ENCODE assay signal across 9 cellular contexts in the genomic region with DNA sequence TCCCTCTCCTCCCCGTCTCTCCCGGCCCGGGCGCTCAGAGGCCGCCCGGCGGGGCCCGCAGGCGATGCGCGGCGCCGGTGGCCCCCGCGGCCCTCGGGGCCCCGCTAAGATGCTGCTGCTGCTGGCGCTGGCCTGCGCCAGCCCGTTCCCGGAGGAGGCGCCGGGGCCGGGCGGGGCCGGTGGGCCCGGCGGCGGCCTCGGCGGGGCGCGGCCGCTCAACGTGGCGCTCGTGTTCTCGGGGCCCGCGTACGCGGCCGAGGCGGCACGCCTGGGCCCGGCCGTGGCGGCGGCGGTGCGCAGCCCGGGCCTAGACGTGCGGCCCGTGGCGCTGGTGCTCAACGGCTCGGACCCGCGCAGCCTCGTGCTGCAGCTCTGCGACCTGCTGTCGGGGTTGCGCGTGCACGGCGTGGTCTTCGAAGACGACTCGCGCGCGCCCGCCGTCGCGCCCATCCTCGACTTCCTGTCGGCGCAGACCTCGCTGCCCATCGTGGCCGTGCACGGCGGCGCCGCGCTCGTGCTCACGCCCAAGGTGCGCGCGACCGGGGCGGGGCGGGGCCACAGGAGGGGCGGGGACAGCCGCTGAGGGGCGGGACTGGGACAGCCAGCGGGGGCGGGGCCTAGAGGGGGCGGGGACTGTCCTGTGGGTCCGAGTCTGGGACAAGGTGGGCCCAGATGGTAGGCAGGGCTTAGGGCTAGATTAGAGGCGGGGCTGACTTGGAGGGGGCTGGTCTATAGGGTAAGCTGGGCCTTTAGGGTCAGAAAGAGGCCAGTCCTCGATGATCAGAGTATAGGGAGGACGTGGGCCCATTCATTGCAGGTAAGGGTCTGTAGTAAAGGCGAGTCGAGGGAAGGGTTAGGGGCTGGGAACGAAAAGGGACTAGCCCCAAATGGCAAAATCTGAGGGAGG. TPM values are rescaled to one million over a fixed set of nuclear protein-coding genes. Genes with fewer than 3 reads are reported as not detected.
DNase-seq lines count a peak whose midpoint lies in the region; TF ChIP-seq lines count a peak whose summit lies in the region.
"Had no signal": no experiment of that assay in that cellular context is flagged by ENCODE, and none has a peak within 500 bp of the region (broad histone marks: within the 10 kb centered on the region; RNA-seq: fewer than 3 reads in every experiment).

No MANE protein-coding gene starts in this region.

- DNase-seq in NCI-H2227 (lab: John Stamatoyannopoulos, UW; ENCODE audit: unreplicated experiment) (peak; percentile 71), NCI-H2227 treated with DMSO at 0.1 percent for 48 hours (lab: John Stamatoyannopoulos, UW) (no peak), SHP77 (lab: John Stamatoyannopoulos, UW) (peak; percentile 95 to 97), activated gamma-delta T cell treated with Interleukin-2 at 50 U/mL for 16 hours (peak; percentile 82), glomerular visceral epithelial cell (ENCODE audit: extremely low spot score) (peak; percentile 82), prostate gland (ENCODE audit: low spot score) (peak; percentile 44), vagina (ENCODE audit: extremely low spot score in 2 of 2) (no peak)

- H3K4me3 ChIP-seq in HUES6 (ENCODE audit: low read depth, low read length), result peak overlapping the region; percentile 74
- H3K4me3 ChIP-seq in prostate gland, result peak overlapping the region; percentile 21 to 35
- peak overlapping the region; percentile 33 to 48 for H3K4me3 ChIP-seq in vagina

- TF ChIP-seq POLR2A in prostate gland (IDR thresholded peaks at IDR 0.05) (peak; percentile 25), vagina (IDR thresholded peaks at IDR 0.05) (no peak)

- H3K36me3 ChIP-seq in HUES6 (ENCODE audit: control insufficient read depth, insufficient read depth, low read length) (no peaks in the 10 kb centered on the region), prostate gland (no peaks in the 10 kb centered on the region), vagina (no peaks in the 10 kb centered on the region)
- H3K36me3 ChIP-seq: uterus had no signal

- intact Hi-C loops in prostate gland (cut with DNase I), result no loop called here
- intact Hi-C loops in vagina (cut with DNase I), result no loop called here

- no peaks in the 10 kb centered on the region for H3K9me3 ChIP-seq in HUES6 (ENCODE audit: control insufficient read depth, insufficient read depth, low read depth, low read length)
- H3K9me3 ChIP-seq in prostate gland, result no peaks in the 10 kb centered on the region
- H3K9me3 ChIP-seq in vagina, result no peaks in the 10 kb centered on the region
- H3K9me3 ChIP-seq: uterus had no signal

- H3K4me1 ChIP-seq in HUES6 (ENCODE audit: control insufficient read depth, insufficient read depth, low read length), result peaks cover 57% of the 10 kb centered on the region
- H3K4me1 ChIP-seq in prostate gland (replicated peaks), result no peaks in the 10 kb centered on the region
- peaks cover 22% of the 10 kb centered on the region for H3K4me1 ChIP-seq in vagina

- H3K9ac ChIP-seq in HUES6 (ENCODE audit: low read length), result peak overlapping the region; percentile 48

- WGBS in prostate gland, result 14% methylated on average over 43 of the region's 109 CpGs

- TF ChIP-seq CTCF in prostate gland (IDR thresholded peaks at IDR 0.05) (no peak), vagina (IDR thresholded peaks at IDR 0.05) (no peak)

- H3K27me3 ChIP-seq in HUES6 (ENCODE audit: control insufficient read depth, insufficient read depth, low read length) (peaks cover 45% of the 10 kb centered on the region), prostate gland (replicated peaks; ENCODE audit: insufficient read depth) (peaks cover 2% of the 10 kb centered on the region), vagina (peaks cover 17% of the 10 kb centered on the region)

- peak overlapping the region; percentile 32; the same call in 1 of the 2 replicates for H3K27ac ChIP-seq in HUES6 (ENCODE audit: low read depth, low read length)
- H3K27ac ChIP-seq in prostate gland, result no peak overlapping the region
- no peak overlapping the region for H3K27ac ChIP-seq in vagina
- H3K27ac ChIP-seq: uterus had no signal

RNA-seq across cellular contexts. Expression of gene GRIN2D, which starts 5.1 kb away (rescaled TPM):
- total RNA-seq in prostate gland, result 1 to 10 TPM in 1 of 2 donors, under 1 TPM in 1; 0.73 to 1.8 TPM
- total RNA-seq in vagina, result not detected

RNA-seq across cellular contexts. Expression of gene KDELR1, which starts 7.2 kb away (rescaled TPM):
- total RNA-seq in prostate gland, result 100 to 1,000 TPM; 153 to 179 TPM
- 90.8 TPM for total RNA-seq in vagina

RNA-seq across cellular contexts. Expression of gene SYNGR4, which starts 34.4 kb away (rescaled TPM):
- total RNA-seq in prostate gland (1 to 10 TPM in 1 of 2 donors, not detected in 1; 2.8 TPM), vagina (not detected)
- total RNA-seq: uterus had no signal

RNA-seq across cellular contexts. Expression of gene TMEM143, which starts 34.8 kb away (rescaled TPM):
- 10 to 100 TPM in 1 of 2 donors, 1 to 10 TPM in 1; 4.6 to 14.9 TPM for total RNA-seq in prostate gland
- total RNA-seq in vagina, result 3.2 TPM

RNA-seq across cellular contexts. Expression of gene GRWD1, which starts 47.2 kb away (rescaled TPM):
- total RNA-seq in prostate gland (10 to 100 TPM; 26.2 to 39.7 TPM), vagina (20.4 TPM)

Comparison
In these comparisons a context has a peak if more than half of its experiments do, and no peak if none do; other contexts are left out.
1. DNase-seq: peak in NCI-H2227 (single experiment), SHP77 (2 of 2), activated gamma-delta T cell treated with Interleukin-2 at 50 U/mL for 16 hours (single experiment), glomerular visceral epithelial cell (single experiment) and prostate gland (single experiment); none in NCI-H2227 treated with DMSO at 0.1 percent for 48 hours (single experiment) and vagina (0 of 2).
2. Peak in every context shown above with its lines, with median percentiles within 50 percentile points of each other: H3K4me3 ChIP-seq.